8 cellular contexts compared by ENCODE assay signal in the genomic region with DNA sequence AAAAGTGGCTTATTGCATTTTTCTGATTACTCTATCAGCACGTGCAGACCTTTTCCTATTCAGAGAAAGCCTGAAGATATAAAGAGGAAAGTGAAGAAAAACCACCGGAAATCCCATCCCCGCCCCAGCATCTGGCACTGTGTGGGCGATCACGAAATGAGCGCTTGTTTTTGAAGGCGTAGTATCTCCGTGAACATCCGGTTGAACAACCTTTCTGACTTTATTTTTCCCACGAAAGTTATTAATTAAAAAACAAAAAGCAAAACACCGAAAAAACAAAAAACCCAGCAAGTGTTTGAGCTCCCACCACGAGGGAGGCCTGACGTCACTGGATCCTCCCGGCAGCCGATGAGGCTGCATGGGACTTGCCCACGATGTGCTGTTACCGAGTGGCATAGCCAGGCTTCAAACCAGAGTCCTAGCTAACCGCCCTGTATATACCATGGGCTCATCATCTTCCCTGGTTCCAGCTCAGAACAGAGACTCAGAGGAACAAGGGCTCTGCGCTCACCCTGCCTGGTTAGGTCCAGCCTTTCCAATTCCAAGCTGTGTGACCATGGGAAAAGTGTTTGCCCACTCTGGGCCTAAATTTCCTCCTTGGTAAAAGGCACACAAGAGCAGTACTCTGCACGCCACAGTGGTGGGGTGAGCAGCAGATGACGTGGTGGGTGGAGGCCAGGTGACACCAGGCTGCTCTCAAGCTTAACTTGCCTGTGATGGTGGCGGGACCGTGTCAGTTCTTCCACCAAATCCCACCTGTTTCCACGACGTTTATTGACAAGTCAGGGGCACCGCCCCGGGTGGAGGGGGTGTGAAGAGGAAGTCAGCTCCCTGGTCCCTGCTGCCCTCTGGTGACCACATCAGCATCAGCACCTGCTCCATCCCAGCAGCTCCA. TPM values are rescaled to one million over a fixed set of nuclear protein-coding genes. Genes with fewer than 3 reads are reported as not detected.
DNase-seq lines count a peak whose midpoint lies in the region; ATAC-seq and TF ChIP-seq lines count a peak whose summit lies in the region.

No MANE protein-coding gene starts in this region.

- peaks cover 8% of the 10 kb centered on the region for H3K36me3 ChIP-seq in GM06990 (ENCODE audit: control insufficient read depth, insufficient read depth, low read length)

- H3K27me3 ChIP-seq in GM06990 (replicated peaks; ENCODE audit: control insufficient read depth, insufficient read depth, low read length): no peaks in the 10 kb centered on the region
- H3K27me3 ChIP-seq in right cardiac atrium (ENCODE audit: control insufficient read depth, insufficient read depth): no peaks in the 10 kb centered on the region

- TF ChIP-seq CTCF in GM06990 (IDR thresholded peaks at IDR 0.05; ENCODE audit: insufficient read depth, low read length, poor library complexity, severe bottlenecking) (peak; percentile 83), LNCaP clone FGC (IDR thresholded peaks at IDR 0.05; ENCODE audit: control insufficient read depth, extremely low read depth, insufficient read depth) (peak; percentile 93)

- peaks cover 4% of the 10 kb centered on the region for H3K4me1 ChIP-seq in right cardiac atrium (ENCODE audit: control insufficient read depth, insufficient read depth, low read length)

- H3K4me3 ChIP-seq in GM06990 (replicated peaks; ENCODE audit: low read depth, low read length): peak overlapping the region; percentile 5; the same call in 1 of the 2 replicates
- H3K4me3 ChIP-seq in LNCaP clone FGC (ENCODE audit: low read depth, low read length): no peak overlapping the region
- no peak overlapping the region for H3K4me3 ChIP-seq in right cardiac atrium (ENCODE audit: low read length)

- WGBS in right cardiac atrium: 16% methylated on average over 27 of the region's 27 CpGs

- intact Hi-C loops in right cardiac atrium (cut with DNase I): loop anchor here in 3 of 4 donors (2.0 to 10.0 kb wide), 4 partner anchors 133 to 193 kb away; no protein-coding TSS in a partner anchor
- intact Hi-C loops in sciatic nerve (cut with DNase I): no loop called here

- peak; percentile 84 for DNase-seq in GM06990 (ENCODE audit: extremely low read depth, insufficient read length)
- peak; percentile 22 for DNase-seq in GOT3 (lab: John Stamatoyannopoulos, UW)
- peak; percentile 1 for DNase-seq in LNCaP clone FGC (ENCODE audit: low read depth)
- DNase-seq in T-helper 2 cell: peak; percentile 58 to 93 (median 84)
- DNase-seq in amygdala (lab: John Stamatoyannopoulos, UW): peak in 36 of 56 donors; percentile 4 to 62 (median 25)
- DNase-seq in right cardiac atrium: peak; percentile 89 to 94 (median 92)
- DNase-seq in sciatic nerve (ENCODE audit: low spot score): peak; percentile 88
- no peak for DNase-seq in cortex of kidney (lab: John Stamatoyannopoulos, UW)

- ATAC-seq in right cardiac atrium (peak; percentile 83 to 84), sciatic nerve (peak; percentile 92)

- H3K27ac ChIP-seq in right cardiac atrium (ENCODE audit: low read length): peak overlapping the region; percentile 19

- H3K9me3 ChIP-seq in right cardiac atrium (ENCODE audit: control insufficient read depth, low read length): no peaks in the 10 kb centered on the region

RNA-seq across cellular contexts. Expression of a gene that starts 34.3 kb away (rescaled TPM):
- total RNA-seq in right cardiac atrium (1 to 10 TPM in 2 of 4 donors, under 1 TPM in 2; 0.65 to 1.4 (median 0.98) TPM), sciatic nerve (1.7 TPM)
- 0.34 TPM for polyA plus RNA-seq in right cardiac atrium

RNA-seq across cellular contexts. Expression of a gene that starts 53.9 kb away (rescaled TPM):
- total RNA-seq in right cardiac atrium (10 to 100 TPM; 19.9 to 51.0 (median 25.7) TPM), sciatic nerve (62.8 TPM)
- polyA plus RNA-seq in right cardiac atrium: 12.3 TPM
